ENCODE assay signal across 1 cellular context in the genomic region with DNA sequence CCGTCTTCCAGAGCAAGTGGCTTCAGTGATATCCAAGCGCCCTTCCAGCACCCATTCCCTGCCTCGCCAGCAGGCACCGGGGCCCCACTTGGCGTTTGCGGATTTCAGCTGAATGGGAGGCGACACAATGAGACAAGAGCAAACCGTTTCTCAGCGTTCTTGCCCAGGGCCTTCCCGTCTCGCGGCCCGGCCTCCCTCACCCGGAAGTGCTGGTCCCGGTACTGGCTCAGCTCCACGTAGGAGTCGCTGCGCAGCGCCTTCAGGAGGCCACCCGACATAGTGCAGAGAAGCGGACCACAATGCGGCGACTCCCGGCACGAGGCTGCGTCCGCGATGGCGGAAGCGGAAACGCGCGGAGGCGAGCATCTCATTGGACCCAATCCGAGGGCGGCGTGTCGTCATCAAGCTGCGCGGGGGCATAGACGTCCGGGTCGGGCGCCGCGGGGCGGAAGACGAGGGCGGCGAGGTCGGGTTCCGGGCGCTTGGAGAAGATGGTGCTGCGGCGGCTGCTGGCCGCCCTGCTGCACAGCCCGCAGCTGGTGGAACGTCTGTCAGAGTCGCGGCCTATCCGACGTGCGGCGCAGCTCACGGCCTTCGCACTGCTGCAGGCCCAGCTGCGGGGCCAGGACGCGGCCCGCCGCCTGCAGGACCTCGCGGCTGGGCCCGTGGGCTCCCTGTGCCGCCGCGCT.
TF ChIP-seq lines count a peak whose summit lies in the region.

A gene (minus strand): TSS at position 303 of the 689 bp plus-strand sequence. CDS start 25 bp downstream, at position 278.

TF ChIP-seq in K562, 482 proteins besides CTCF, POLR2A, EP300 and RAD21 (continued from another document and continues in another):
- TF ChIP-seq, protein P1, sequence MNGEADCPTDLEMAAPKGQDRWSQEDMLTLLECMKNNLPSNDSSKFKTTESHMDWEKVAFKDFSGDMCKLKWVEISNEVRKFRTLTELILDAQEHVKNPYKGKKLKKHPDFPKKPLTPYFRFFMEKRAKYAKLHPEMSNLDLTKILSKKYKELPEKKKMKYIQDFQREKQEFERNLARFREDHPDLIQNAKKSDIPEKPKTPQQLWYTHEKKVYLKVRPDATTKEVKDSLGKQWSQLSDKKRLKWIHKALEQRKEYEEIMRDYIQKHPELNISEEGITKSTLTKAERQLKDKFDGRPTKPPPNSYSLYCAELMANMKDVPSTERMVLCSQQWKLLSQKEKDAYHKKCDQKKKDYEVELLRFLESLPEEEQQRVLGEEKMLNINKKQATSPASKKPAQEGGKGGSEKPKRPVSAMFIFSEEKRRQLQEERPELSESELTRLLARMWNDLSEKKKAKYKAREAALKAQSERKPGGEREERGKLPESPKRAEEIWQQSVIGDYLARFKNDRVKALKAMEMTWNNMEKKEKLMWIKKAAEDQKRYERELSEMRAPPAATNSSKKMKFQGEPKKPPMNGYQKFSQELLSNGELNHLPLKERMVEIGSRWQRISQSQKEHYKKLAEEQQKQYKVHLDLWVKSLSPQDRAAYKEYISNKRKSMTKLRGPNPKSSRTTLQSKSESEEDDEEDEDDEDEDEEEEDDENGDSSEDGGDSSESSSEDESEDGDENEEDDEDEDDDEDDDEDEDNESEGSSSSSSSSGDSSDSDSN (IDR thresholded peaks at IDR 0.05; ENCODE audit: borderline replicate concordance in 1 of 2, low read depth in 2 of 2, low read length in 2 of 2), result peak; percentile 82 to 88; a peak in 3 of 4 replicates
- TF ChIP-seq, protein P2, sequence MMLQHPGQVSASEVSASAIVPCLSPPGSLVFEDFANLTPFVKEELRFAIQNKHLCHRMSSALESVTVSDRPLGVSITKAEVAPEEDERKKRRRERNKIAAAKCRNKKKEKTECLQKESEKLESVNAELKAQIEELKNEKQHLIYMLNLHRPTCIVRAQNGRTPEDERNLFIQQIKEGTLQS (IDR thresholded peaks at IDR 0.05), result peak; percentile 80
- TF ChIP-seq, protein P2 (CRISPR knock-in tag; conservative IDR thresholded peaks at IDR 0.05), result peak; percentile 62
- TF ChIP-seq, protein P3, sequence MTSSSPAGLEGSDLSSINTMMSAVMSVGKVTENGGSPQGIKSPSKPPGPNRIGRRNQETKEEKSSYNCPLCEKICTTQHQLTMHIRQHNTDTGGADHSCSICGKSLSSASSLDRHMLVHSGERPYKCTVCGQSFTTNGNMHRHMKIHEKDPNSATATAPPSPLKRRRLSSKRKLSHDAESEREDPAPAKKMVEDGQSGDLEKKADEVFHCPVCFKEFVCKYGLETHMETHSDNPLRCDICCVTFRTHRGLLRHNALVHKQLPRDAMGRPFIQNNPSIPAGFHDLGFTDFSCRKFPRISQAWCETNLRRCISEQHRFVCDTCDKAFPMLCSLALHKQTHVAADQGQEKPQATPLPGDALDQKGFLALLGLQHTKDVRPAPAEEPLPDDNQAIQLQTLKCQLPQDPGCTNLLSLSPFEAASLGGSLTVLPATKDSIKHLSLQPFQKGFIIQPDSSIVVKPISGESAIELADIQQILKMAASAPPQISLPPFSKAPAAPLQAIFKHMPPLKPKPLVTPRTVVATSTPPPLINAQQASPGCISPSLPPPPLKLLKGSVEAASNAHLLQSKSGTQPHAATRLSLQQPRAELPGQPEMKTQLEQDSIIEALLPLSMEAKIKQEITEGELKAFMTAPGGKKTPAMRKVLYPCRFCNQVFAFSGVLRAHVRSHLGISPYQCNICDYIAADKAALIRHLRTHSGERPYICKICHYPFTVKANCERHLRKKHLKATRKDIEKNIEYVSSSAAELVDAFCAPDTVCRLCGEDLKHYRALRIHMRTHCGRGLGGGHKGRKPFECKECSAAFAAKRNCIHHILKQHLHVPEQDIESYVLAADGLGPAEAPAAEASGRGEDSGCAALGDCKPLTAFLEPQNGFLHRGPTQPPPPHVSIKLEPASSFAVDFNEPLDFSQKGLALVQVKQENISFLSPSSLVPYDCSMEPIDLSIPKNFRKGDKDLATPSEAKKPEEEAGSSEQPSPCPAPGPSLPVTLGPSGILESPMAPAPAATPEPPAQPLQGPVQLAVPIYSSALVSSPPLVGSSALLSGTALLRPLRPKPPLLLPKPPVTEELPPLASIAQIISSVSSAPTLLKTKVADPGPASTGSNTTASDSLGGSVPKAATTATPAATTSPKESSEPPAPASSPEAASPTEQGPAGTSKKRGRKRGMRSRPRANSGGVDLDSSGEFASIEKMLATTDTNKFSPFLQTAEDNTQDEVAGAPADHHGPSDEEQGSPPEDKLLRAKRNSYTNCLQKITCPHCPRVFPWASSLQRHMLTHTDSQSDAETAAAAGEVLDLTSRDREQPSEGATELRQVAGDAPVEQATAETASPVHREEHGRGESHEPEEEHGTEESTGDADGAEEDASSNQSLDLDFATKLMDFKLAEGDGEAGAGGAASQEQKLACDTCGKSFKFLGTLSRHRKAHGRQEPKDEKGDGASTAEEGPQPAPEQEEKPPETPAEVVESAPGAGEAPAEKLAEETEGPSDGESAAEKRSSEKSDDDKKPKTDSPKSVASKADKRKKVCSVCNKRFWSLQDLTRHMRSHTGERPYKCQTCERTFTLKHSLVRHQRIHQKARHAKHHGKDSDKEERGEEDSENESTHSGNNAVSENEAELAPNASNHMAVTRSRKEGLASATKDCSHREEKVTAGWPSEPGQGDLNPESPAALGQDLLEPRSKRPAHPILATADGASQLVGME (CRISPR knock-in tag; IDR thresholded peaks at IDR 0.05), result 0 out of 2 replicates have a peak, but pooled peaks have one; percentile 18
- TF ChIP-seq TAF9B (IDR thresholded peaks at IDR 0.05; ENCODE audit: partially characterized antibody) (peak; percentile 85), RCOR1 (IDR thresholded peaks at IDR 0.05; ENCODE audit: borderline replicate concordance in 1 of 2, low read depth in 2 of 2, low read length in 2 of 2) (peak in 1 of 2 experiments; percentile 68; a peak in 2 of 4 replicates), MYC (IDR thresholded peaks at IDR 0.05; ENCODE audit: low read depth, low read length) (peak; percentile 100), MYC (CRISPR knock-in tag; IDR thresholded peaks at IDR 0.05; ENCODE audit: borderline replicate concordance, low read depth) (peak; percentile 92; the same call in 1 of the 2 replicates), KAT8 (IDR thresholded peaks at IDR 0.05; ENCODE audit: low read depth) (no peak), ZNF41 (CRISPR knock-in tag; conservative IDR thresholded peaks at IDR 0.05) (no peak), PURB (CRISPR knock-in tag; IDR thresholded peaks at IDR 0.05; ENCODE audit: low read depth) (no peak; the same call in 1 of the 2 replicates), NUFIP1 (IDR thresholded peaks at IDR 0.05; ENCODE audit: partially characterized antibody) (no peak), ZNF224 (CRISPR knock-in tag; IDR thresholded peaks at IDR 0.05) (no peak), ZNF445 (CRISPR knock-in tag; IDR thresholded peaks at IDR 0.05; ENCODE audit: low read depth) (no peak), SRSF3 (IDR thresholded peaks at IDR 0.05; ENCODE audit: insufficient read depth, low read length) (no peak), CSDE1 (IDR thresholded peaks at IDR 0.05) (peak in 1 of 2 experiments; percentile 79; a peak in 1 of 4 replicates), POLR2AphosphoS2 (IDR thresholded peaks at IDR 0.05; ENCODE audit: low read length) (peak; percentile 92; the same call in 1 of the 2 replicates), BRF1 (IDR thresholded peaks at IDR 0.05; ENCODE audit: borderline replicate concordance, extremely low read depth, insufficient read length) (no peak), ZSCAN29 (IDR thresholded peaks at IDR 0.05) (no peak)
- TF ChIP-seq, protein P4, sequence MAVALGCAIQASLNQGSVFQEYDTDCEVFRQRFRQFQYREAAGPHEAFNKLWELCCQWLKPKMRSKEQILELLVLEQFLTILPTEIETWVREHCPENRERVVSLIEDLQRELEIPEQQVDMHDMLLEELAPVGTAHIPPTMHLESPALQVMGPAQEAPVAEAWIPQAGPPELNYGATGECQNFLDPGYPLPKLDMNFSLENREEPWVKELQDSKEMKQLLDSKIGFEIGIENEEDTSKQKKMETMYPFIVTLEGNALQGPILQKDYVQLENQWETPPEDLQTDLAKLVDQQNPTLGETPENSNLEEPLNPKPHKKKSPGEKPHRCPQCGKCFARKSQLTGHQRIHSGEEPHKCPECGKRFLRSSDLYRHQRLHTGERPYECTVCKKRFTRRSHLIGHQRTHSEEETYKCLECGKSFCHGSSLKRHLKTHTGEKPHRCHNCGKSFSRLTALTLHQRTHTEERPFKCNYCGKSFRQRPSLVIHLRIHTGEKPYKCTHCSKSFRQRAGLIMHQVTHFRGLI (CRISPR knock-in tag; IDR thresholded peaks at IDR 0.05), result no peak
- TF ChIP-seq, protein P5, sequence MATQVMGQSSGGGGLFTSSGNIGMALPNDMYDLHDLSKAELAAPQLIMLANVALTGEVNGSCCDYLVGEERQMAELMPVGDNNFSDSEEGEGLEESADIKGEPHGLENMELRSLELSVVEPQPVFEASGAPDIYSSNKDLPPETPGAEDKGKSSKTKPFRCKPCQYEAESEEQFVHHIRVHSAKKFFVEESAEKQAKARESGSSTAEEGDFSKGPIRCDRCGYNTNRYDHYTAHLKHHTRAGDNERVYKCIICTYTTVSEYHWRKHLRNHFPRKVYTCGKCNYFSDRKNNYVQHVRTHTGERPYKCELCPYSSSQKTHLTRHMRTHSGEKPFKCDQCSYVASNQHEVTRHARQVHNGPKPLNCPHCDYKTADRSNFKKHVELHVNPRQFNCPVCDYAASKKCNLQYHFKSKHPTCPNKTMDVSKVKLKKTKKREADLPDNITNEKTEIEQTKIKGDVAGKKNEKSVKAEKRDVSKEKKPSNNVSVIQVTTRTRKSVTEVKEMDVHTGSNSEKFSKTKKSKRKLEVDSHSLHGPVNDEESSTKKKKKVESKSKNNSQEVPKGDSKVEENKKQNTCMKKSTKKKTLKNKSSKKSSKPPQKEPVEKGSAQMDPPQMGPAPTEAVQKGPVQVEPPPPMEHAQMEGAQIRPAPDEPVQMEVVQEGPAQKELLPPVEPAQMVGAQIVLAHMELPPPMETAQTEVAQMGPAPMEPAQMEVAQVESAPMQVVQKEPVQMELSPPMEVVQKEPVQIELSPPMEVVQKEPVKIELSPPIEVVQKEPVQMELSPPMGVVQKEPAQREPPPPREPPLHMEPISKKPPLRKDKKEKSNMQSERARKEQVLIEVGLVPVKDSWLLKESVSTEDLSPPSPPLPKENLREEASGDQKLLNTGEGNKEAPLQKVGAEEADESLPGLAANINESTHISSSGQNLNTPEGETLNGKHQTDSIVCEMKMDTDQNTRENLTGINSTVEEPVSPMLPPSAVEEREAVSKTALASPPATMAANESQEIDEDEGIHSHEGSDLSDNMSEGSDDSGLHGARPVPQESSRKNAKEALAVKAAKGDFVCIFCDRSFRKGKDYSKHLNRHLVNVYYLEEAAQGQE (CRISPR knock-in tag; IDR thresholded peaks at IDR 0.05; ENCODE audit: low read depth), result no peak; the same call in none of the 2 replicates
- TF ChIP-seq, protein P6, sequence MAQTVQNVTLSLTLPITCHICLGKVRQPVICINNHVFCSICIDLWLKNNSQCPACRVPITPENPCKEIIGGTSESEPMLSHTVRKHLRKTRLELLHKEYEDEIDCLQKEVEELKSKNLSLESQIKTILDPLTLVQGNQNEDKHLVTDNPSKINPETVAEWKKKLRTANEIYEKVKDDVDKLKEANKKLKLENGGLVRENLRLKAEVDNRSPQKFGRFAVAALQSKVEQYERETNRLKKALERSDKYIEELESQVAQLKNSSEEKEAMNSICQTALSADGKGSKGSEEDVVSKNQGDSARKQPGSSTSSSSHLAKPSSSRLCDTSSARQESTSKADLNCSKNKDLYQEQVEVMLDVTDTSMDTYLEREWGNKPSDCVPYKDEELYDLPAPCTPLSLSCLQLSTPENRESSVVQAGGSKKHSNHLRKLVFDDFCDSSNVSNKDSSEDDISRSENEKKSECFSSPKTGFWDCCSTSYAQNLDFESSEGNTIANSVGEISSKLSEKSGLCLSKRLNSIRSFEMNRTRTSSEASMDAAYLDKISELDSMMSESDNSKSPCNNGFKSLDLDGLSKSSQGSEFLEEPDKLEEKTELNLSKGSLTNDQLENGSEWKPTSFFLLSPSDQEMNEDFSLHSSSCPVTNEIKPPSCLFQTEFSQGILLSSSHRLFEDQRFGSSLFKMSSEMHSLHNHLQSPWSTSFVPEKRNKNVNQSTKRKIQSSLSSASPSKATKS (CRISPR knock-in tag; IDR thresholded peaks at IDR 0.05), result no peak
- TF ChIP-seq, protein P7, sequence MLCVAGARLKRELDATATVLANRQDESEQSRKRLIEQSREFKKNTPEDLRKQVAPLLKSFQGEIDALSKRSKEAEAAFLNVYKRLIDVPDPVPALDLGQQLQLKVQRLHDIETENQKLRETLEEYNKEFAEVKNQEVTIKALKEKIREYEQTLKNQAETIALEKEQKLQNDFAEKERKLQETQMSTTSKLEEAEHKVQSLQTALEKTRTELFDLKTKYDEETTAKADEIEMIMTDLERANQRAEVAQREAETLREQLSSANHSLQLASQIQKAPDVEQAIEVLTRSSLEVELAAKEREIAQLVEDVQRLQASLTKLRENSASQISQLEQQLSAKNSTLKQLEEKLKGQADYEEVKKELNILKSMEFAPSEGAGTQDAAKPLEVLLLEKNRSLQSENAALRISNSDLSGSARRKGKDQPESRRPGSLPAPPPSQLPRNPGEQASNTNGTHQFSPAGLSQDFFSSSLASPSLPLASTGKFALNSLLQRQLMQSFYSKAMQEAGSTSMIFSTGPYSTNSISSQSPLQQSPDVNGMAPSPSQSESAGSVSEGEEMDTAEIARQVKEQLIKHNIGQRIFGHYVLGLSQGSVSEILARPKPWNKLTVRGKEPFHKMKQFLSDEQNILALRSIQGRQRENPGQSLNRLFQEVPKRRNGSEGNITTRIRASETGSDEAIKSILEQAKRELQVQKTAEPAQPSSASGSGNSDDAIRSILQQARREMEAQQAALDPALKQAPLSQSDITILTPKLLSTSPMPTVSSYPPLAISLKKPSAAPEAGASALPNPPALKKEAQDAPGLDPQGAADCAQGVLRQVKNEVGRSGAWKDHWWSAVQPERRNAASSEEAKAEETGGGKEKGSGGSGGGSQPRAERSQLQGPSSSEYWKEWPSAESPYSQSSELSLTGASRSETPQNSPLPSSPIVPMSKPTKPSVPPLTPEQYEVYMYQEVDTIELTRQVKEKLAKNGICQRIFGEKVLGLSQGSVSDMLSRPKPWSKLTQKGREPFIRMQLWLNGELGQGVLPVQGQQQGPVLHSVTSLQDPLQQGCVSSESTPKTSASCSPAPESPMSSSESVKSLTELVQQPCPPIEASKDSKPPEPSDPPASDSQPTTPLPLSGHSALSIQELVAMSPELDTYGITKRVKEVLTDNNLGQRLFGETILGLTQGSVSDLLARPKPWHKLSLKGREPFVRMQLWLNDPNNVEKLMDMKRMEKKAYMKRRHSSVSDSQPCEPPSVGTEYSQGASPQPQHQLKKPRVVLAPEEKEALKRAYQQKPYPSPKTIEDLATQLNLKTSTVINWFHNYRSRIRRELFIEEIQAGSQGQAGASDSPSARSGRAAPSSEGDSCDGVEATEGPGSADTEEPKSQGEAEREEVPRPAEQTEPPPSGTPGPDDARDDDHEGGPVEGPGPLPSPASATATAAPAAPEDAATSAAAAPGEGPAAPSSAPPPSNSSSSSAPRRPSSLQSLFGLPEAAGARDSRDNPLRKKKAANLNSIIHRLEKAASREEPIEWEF (CRISPR knock-in tag; IDR thresholded peaks at IDR 0.05), result no peak
